ENCODE assay signal across 17 cellular contexts in genomic region chr1:85952460-85952859, GRCh38.
A peak's percentile ranks its signal among the peaks of the same experiment; 100 is the strongest.
DNase-seq lines count a peak whose midpoint lies in the region; ATAC-seq and TF ChIP-seq lines count a peak whose summit lies in the region.
"Had no signal": no experiment of that assay in that cellular context is flagged by ENCODE, and none has a peak within 500 bp of the region (broad histone marks: within the 10 kb centered on the region; RNA-seq: fewer than 3 reads in every experiment).

No MANE protein-coding gene starts in this region.

- no peaks in the 10 kb centered on the region for H3K4me1 Mint-ChIP-seq in CD14-positive monocyte

- no peaks in the 10 kb centered on the region for H3F3A ChIP-seq in PC-3 (ENCODE audit: low read length, unreplicated experiment)
- H3F3A ChIP-seq in MM.1S (ENCODE audit: insufficient read depth, low read length), result no peaks in the 10 kb centered on the region

- H3K27ac Mint-ChIP-seq in CD14-positive monocyte, result no peak overlapping the region

- H3K4me2 ChIP-seq in PC-3 (ENCODE audit: low read length) (no peak overlapping the region), MM.1S (ENCODE audit: low read depth, low read length) (no peak overlapping the region)

- no peaks in the 10 kb centered on the region for H3K79me2 ChIP-seq in PC-3 (ENCODE audit: low read length)
- H3K79me2 ChIP-seq in MM.1S (ENCODE audit: low read length), result no peaks in the 10 kb centered on the region

- H3K4me3 ChIP-seq in choroid plexus epithelial cell (ENCODE audit: low read depth, low read length), result no peak overlapping the region
- H3K4me3 ChIP-seq in PC-3 (ENCODE audit: low read length), result no peak overlapping the region
- H3K4me3 ChIP-seq in MM.1S (ENCODE audit: low read length), result no peak overlapping the region
- H3K4me3 ChIP-seq: dorsolateral prefrontal cortex, ovary, spleen, upper lobe of right lung had no signal

- BruUV-seq in PC-3 (replicated peaks; lab: Mats Ljungman, UMichigan), result no TSS peak

- peaks cover 0 to 3% (median 0%) of the 10 kb centered on the region in 7 donors for H3K9me3 Mint-ChIP-seq in CD14-positive monocyte

- H2AFZ ChIP-seq in PC-3 (ENCODE audit: low read length) (no peak overlapping the region), MM.1S (ENCODE audit: low read length) (no peak overlapping the region)

- H3K27me3 ChIP-seq in PC-3 (ENCODE audit: low read length) (peaks cover 44% of the 10 kb centered on the region), MM.1S (replicated peaks; ENCODE audit: insufficient read depth, low read length) (no peaks in the 10 kb centered on the region)
- H3K27me3 ChIP-seq: dorsolateral prefrontal cortex, ovary, spleen, upper lobe of right lung had no signal

- POLR2A ChIA-PET in PC-3 (lab: Charles Lee; ENCODE audit: unreplicated experiment), result no interaction called here

- H4K20me1 ChIP-seq in PC-3 (ENCODE audit: low read length), result no peaks in the 10 kb centered on the region
- H4K20me1 ChIP-seq in MM.1S (ENCODE audit: insufficient read depth, low read length), result no peaks in the 10 kb centered on the region

- ATAC-seq in HG03432 (IDR thresholded peaks at IDR 0.05; ENCODE audit: unreplicated experiment), result peak; percentile 47
- no peak for ATAC-seq in PC-3
- ATAC-seq: left cardiac atrium, upper lobe of right lung had no signal

- no peaks in the 10 kb centered on the region for H3K27me3 Mint-ChIP-seq in CD14-positive monocyte (ENCODE audit: low read depth in 3 of 3)

- H3K36me3 Mint-ChIP-seq in CD14-positive monocyte, result peaks cover 0 to 2% of the 10 kb centered on the region in 2 donors

- H3K4me1 ChIP-seq in PC-3 (ENCODE audit: insufficient read depth, low read length) (no peaks in the 10 kb centered on the region), MM.1S (ENCODE audit: low read length) (peaks cover 6% of the 10 kb centered on the region)
- H3K4me1 ChIP-seq: spleen, upper lobe of right lung had no signal

- CTCF ChIA-PET in PC-3 (lab: Charles Lee), result no interaction called here

- H3K9me2 ChIP-seq in PC-3 (replicated peaks; ENCODE audit: low read length) (no peaks in the 10 kb centered on the region), MM.1S (replicated peaks; ENCODE audit: insufficient read depth, low read length) (no peaks in the 10 kb centered on the region)

- H3K27ac ChIP-seq in PC-3 (ENCODE audit: low read length) (no peak overlapping the region), MM.1S (ENCODE audit: low read length) (no peak overlapping the region)
- H3K27ac ChIP-seq: dorsolateral prefrontal cortex, ovary, spleen, upper lobe of right lung had no signal

- H3K9me3 ChIP-seq in PC-3 (ENCODE audit: low read length) (no peaks in the 10 kb centered on the region), MM.1S (replicated peaks; ENCODE audit: insufficient read depth, low read length) (no peaks in the 10 kb centered on the region)
- H3K9me3 ChIP-seq: ovary, spleen, upper lobe of right lung had no signal

- intact Hi-C loops in PC-3 (cut with micrococcal nuclease), result no loop called here
- intact Hi-C loops in CD14-positive monocyte (cut with micrococcal nuclease), result no loop called here

- H3K9ac ChIP-seq in PC-3 (ENCODE audit: low read length) (no peak overlapping the region), MM.1S (ENCODE audit: low read length) (no peak overlapping the region)

- TF ChIP-seq CTCF in choroid plexus epithelial cell (conservative IDR thresholded peaks at IDR 0.05; ENCODE audit: low read depth, low read length) (no peak), PC-3 (conservative IDR thresholded peaks at IDR 0.05; ENCODE audit: low read depth, low read length) (no peak), MM.1S (IDR thresholded peaks at IDR 0.05; ENCODE audit: low read length) (no peak), CD14-positive monocyte (IDR thresholded peaks at IDR 0.05) (no peak)

- DNase-seq in COR-L47 (lab: John Stamatoyannopoulos, UW), result peak; percentile 73
- DNase-seq in NCI-H345 treated with DMSO at 0.1 percent for 48 hours (lab: John Stamatoyannopoulos, UW; ENCODE audit: unreplicated experiment), result peak; percentile 83
- peak; percentile 6 for DNase-seq in choroid plexus epithelial cell (ENCODE audit: low read depth)
- no peak for DNase-seq in PC-3
- DNase-seq in superior temporal gyrus (ENCODE audit: extremely low spot score), result no peak
- no peak for DNase-seq in MM.1S
- no peak for DNase-seq in CD14-positive monocyte (ENCODE audit: low spot score)
- DNase-seq: activated CD8-positive, alpha-beta memory T cell treated with anti-CD3 and anti-CD28 coated beads for 24 hours; Calu3; dorsolateral prefrontal cortex; hypothalamus; left cardiac atrium; ovary; spleen; stimulated activated naive CD4-positive, alpha-beta T cell; upper lobe of right lung had no signal

- no peak overlapping the region for H3K4me3 Mint-ChIP-seq in CD14-positive monocyte

- no peaks in the 10 kb centered on the region for H3K36me3 ChIP-seq in PC-3 (ENCODE audit: low read depth, low read length)
- H3K36me3 ChIP-seq in MM.1S (replicated peaks; ENCODE audit: insufficient read depth, low read length), result no peaks in the 10 kb centered on the region
- H3K36me3 ChIP-seq: ovary, spleen, upper lobe of right lung had no signal

Comparison
In these comparisons a context has a peak if more than half of its experiments do, and no peak if none do; other contexts are left out.
1. DNase-seq: peak in COR-L47 (single experiment), NCI-H345 treated with DMSO at 0.1 percent for 48 hours (single experiment) and choroid plexus epithelial cell (single experiment); none in PC-3 (single experiment), superior temporal gyrus (single experiment), MM.1S (single experiment) and CD14-positive monocyte (single experiment).